In the genomic region with DNA sequence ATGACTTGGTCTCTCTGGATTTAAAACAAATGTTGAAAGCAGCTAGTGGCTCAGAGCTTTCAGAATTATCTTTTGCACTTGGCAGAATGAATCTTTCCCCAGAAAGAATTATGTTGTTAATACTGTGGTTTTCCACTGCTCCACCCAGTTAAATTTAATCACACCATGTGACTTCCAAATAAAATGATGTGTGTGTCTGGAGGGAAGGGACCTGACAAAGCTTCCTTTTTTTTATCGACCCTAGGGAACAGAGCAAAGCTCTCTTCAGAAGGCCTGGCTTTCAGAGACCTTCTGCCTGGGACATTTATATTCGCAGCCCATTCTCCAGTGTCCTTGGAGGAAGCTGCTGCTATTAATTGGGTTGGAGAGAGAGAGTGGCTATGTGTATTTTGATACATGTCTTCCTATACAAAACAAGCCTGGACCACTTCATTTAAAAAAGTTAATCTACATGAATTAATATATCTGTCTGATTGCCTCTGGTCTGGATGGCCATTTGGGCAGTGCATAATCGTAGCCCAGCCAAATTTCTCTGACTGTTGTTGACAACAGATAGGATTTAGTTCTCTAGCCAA, we compare ENCODE assay signal across 13 cellular contexts.
A peak's percentile ranks its signal among the peaks of the same experiment; 100 is the strongest.
DNase-seq lines count a peak whose midpoint lies in the region; ATAC-seq and TF ChIP-seq lines count a peak whose summit lies in the region.
"Had no signal": no experiment of that assay in that cellular context is flagged by ENCODE, and none has a peak within 500 bp of the region (broad histone marks: within the 10 kb centered on the region; RNA-seq: fewer than 3 reads in every experiment).

No MANE protein-coding gene starts in this region.

- H3K4me3 ChIP-seq in adipocyte (ENCODE audit: low read length) (no peak overlapping the region), right atrium auricular region (no peak overlapping the region), prostate gland (no peak overlapping the region), foreskin fibroblast (ENCODE audit: low read depth in 1 of 2, low read length in 2 of 2) (no peak overlapping the region)
- H3K4me3 ChIP-seq: SJSA1, testis had no signal

- DNase-seq in DMS153 (lab: John Stamatoyannopoulos, UW) (peak; percentile 20), DMS153 treated with DMSO at 0.1 percent for 48 hours (lab: John Stamatoyannopoulos, UW; ENCODE audit: unreplicated experiment) (no peak), adipocyte (ENCODE audit: low read depth) (peak; percentile 51), right atrium auricular region (ENCODE audit: low spot score) (no peak), superior temporal gyrus (ENCODE audit: extremely low spot score) (peak; percentile 61), prostate gland (ENCODE audit: low spot score) (no peak), foreskin fibroblast (no peak)
- DNase-seq: activated CD4-positive, alpha-beta T cell treated with anti-CD3 and anti-CD28 coated beads, Interleukin-2, amount 50 U/mL, for 48 hours; effector memory CD8-positive, alpha-beta T cell; NCI-H226; testis had no signal

- H3K9me3 ChIP-seq in adipocyte (ENCODE audit: control insufficient read depth, low read length) (no peaks in the 10 kb centered on the region), right atrium auricular region (no peaks in the 10 kb centered on the region), prostate gland (no peaks in the 10 kb centered on the region)
- H3K9me3 ChIP-seq: SJSA1, testis had no signal

- 29% methylated on average over 3 of the region's 3 CpGs for WGBS in prostate gland

- H3K9ac ChIP-seq in adipocyte (ENCODE audit: low read length), result no peak overlapping the region

- H3K27ac ChIP-seq in right atrium auricular region, result peak overlapping the region; percentile 58 to 77
- H3K27ac ChIP-seq in prostate gland, result no peak overlapping the region
- H3K27ac ChIP-seq: SJSA1 had no signal

- H3K36me3 ChIP-seq in adipocyte (ENCODE audit: control insufficient read depth, insufficient read depth, low read length, severe bottlenecking) (no peaks in the 10 kb centered on the region), right atrium auricular region (no peaks in the 10 kb centered on the region), prostate gland (no peaks in the 10 kb centered on the region)
- H3K36me3 ChIP-seq: SJSA1 had no signal

- no peak for TF ChIP-seq POLR2A in prostate gland (IDR thresholded peaks at IDR 0.05)

- no peaks in the 10 kb centered on the region for H3K27me3 ChIP-seq in adipocyte (replicated peaks; ENCODE audit: control insufficient read depth, insufficient read depth, low read length)
- H3K27me3 ChIP-seq in right atrium auricular region, result no peaks in the 10 kb centered on the region
- H3K27me3 ChIP-seq in prostate gland (replicated peaks; ENCODE audit: insufficient read depth), result no peaks in the 10 kb centered on the region
- H3K27me3 ChIP-seq: SJSA1, testis had no signal

- intact Hi-C loops in prostate gland (cut with DNase I), result loop anchor here (5.0 kb wide), 2 partner anchors 52 to 63 kb away; no protein-coding TSS in a partner anchor

- ATAC-seq in esophagus mucosa, result no peak
- ATAC-seq: effector memory CD8-positive, alpha-beta T cell had no signal

- H3K4me1 ChIP-seq in adipocyte (ENCODE audit: control insufficient read depth, insufficient read depth, low read length), result peaks cover 72% of the 10 kb centered on the region
- H3K4me1 ChIP-seq in right atrium auricular region, result peaks cover 0 to 84% of the 10 kb centered on the region in 2 donors
- peaks cover 5% of the 10 kb centered on the region for H3K4me1 ChIP-seq in prostate gland (replicated peaks)
- H3K4me1 ChIP-seq: SJSA1 had no signal

- TF ChIP-seq CTCF in right atrium auricular region (IDR thresholded peaks at IDR 0.05) (no peak), prostate gland (IDR thresholded peaks at IDR 0.05) (no peak), foreskin fibroblast (IDR thresholded peaks at IDR 0.05; ENCODE audit: low read depth, low read length) (no peak)

Comparison
In these comparisons a context has a peak if more than half of its experiments do, and no peak if none do; other contexts are left out.
1. DNase-seq: peak in DMS153 (single experiment), adipocyte (single experiment) and superior temporal gyrus (single experiment); none in DMS153 treated with DMSO at 0.1 percent for 48 hours (single experiment), right atrium auricular region (single experiment), prostate gland (single experiment) and foreskin fibroblast (0 of 2).
2. H3K27ac ChIP-seq: peak in right atrium auricular region (2 of 2); none in prostate gland (0 of 2).